1 cellular context compared by ENCODE assay signal in the genomic region with DNA sequence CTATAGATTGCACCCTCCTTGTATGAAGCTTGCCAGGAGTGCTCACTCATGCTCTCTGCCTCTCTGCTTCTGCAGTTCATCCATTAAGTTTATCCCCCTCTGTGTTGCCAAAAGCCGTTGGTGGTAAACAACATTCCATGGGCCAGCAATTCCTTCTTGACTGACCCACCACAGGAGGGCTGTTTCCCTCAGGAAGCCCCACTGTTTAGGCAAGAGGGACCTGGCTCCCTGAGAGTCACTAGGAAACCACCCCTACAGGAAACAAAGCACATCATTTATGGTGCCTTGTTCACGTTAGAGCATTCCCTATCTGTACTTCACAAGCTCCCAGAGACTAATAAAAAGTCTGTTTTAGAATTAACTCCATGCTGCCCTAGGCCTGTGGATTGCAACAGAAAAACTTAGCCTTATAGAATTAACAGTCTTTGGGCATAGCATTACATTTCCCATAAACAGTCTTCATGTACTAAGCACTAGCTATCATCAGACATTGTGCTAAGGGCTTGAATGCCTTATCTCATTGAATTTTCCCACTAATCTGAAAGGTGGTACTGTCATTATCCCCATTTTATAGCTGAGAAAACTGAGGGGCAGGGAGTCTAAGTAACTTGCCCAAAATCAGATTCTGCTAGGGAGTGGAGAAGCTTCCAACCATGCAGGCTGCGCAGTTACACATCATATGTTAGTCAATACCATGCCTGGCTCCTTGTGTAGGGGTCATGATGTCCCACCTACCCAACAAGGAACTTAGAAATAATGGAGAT.
TF ChIP-seq lines count a peak whose summit lies in the region.

No MANE protein-coding gene starts in this region.

TF ChIP-seq in GM23338, 12 proteins besides CTCF, POLR2A, EP300 and RAD21:
- TF ChIP-seq, protein P1, sequence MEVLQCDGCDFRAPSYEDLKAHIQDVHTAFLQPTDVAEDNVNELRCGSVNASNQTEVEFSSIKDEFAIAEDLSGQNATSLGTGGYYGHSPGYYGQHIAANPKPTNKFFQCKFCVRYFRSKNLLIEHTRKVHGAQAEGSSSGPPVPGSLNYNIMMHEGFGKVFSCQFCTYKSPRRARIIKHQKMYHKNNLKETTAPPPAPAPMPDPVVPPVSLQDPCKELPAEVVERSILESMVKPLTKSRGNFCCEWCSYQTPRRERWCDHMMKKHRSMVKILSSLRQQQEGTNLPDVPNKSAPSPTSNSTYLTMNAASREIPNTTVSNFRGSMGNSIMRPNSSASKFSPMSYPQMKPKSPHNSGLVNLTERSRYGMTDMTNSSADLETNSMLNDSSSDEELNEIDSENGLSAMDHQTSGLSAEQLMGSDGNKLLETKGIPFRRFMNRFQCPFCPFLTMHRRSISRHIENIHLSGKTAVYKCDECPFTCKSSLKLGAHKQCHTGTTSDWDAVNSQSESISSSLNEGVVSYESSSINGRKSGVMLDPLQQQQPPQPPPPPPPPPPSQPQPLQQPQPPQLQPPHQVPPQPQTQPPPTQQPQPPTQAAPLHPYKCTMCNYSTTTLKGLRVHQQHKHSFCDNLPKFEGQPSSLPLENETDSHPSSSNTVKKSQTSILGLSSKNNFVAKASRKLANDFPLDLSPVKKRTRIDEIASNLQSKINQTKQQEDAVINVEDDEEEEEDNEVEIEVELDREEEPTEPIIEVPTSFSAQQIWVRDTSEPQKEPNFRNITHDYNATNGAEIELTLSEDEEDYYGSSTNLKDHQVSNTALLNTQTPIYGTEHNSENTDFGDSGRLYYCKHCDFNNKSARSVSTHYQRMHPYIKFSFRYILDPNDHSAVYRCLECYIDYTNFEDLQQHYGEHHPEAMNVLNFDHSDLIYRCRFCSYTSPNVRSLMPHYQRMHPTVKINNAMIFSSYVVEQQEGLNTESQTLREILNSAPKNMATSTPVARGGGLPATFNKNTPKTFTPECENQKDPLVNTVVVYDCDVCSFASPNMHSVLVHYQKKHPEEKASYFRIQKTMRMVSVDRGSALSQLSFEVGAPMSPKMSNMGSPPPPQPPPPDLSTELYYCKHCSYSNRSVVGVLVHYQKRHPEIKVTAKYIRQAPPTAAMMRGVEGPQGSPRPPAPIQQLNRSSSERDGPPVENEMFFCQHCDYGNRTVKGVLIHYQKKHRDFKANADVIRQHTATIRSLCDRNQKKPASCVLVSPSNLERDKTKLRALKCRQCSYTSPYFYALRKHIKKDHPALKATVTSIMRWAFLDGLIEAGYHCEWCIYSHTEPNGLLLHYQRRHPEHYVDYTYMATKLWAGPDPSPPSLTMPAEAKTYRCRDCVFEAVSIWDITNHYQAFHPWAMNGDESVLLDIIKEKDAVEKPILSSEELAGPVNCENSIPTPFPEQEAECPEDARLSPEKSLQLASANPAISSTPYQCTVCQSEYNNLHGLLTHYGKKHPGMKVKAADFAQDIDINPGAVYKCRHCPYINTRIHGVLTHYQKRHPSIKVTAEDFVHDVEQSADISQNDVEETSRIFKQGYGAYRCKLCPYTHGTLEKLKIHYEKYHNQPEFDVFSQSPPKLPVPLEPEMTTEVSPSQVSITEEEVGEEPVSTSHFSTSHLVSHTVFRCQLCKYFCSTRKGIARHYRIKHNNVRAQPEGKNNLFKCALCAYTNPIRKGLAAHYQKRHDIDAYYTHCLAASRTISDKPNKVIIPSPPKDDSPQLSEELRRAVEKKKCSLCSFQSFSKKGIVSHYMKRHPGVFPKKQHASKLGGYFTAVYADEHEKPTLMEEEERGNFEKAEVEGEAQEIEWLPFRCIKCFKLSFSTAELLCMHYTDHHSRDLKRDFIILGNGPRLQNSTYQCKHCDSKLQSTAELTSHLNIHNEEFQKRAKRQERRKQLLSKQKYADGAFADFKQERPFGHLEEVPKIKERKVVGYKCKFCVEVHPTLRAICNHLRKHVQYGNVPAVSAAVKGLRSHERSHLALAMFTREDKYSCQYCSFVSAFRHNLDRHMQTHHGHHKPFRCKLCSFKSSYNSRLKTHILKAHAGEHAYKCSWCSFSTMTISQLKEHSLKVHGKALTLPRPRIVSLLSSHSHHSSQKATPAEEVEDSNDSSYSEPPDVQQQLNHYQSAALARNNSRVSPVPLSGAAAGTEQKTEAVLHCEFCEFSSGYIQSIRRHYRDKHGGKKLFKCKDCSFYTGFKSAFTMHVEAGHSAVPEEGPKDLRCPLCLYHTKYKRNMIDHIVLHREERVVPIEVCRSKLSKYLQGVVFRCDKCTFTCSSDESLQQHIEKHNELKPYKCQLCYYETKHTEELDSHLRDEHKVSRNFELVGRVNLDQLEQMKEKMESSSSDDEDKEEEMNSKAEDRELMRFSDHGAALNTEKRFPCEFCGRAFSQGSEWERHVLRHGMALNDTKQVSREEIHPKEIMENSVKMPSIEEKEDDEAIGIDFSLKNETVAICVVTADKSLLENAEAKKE (CRISPR knock-in tag; IDR thresholded peaks at IDR 0.05): 0 out of 2 replicates have a peak, but pooled peaks have one; percentile 57
- TF ChIP-seq, protein P2, sequence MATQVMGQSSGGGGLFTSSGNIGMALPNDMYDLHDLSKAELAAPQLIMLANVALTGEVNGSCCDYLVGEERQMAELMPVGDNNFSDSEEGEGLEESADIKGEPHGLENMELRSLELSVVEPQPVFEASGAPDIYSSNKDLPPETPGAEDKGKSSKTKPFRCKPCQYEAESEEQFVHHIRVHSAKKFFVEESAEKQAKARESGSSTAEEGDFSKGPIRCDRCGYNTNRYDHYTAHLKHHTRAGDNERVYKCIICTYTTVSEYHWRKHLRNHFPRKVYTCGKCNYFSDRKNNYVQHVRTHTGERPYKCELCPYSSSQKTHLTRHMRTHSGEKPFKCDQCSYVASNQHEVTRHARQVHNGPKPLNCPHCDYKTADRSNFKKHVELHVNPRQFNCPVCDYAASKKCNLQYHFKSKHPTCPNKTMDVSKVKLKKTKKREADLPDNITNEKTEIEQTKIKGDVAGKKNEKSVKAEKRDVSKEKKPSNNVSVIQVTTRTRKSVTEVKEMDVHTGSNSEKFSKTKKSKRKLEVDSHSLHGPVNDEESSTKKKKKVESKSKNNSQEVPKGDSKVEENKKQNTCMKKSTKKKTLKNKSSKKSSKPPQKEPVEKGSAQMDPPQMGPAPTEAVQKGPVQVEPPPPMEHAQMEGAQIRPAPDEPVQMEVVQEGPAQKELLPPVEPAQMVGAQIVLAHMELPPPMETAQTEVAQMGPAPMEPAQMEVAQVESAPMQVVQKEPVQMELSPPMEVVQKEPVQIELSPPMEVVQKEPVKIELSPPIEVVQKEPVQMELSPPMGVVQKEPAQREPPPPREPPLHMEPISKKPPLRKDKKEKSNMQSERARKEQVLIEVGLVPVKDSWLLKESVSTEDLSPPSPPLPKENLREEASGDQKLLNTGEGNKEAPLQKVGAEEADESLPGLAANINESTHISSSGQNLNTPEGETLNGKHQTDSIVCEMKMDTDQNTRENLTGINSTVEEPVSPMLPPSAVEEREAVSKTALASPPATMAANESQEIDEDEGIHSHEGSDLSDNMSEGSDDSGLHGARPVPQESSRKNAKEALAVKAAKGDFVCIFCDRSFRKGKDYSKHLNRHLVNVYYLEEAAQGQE (IDR thresholded peaks at IDR 0.05; ENCODE audit: unreplicated experiment): no peak
TF ChIP-seq in GM23338: peak in this region for 1.
